ENCODE assay signal across 30 cellular contexts in the genomic region with DNA sequence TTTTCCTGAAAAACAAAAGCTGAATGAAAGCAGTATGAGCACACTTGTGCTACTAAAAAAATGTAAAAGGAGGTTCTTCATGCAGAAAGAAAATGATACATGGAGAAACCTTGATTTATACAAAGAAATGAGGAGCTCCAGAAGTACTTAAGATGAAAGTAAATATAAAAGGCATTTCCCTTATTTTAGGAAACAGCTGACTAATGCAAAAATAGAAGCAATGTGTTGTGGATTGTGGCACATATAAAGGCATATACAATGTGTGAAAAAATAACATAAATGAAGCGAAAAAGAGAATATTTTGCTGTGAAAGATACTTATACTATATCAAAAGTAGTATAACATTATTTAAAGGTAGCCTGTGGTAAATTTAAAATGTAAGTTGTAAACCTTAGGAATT.
"Had no signal": no experiment of that assay in that cellular context is flagged by ENCODE, and none has a peak within 500 bp of the region (broad histone marks: within the 10 kb centered on the region; RNA-seq: fewer than 3 reads in every experiment).

No MANE protein-coding gene starts in this region.

- H3K4me1 ChIP-seq: breast epithelium, colonic mucosa, gastroesophageal sphincter had no signal

- ATAC-seq: activated CD4-positive, CD25-positive, alpha-beta regulatory T cell treated with anti-CD3 and anti-CD28 coated beads, Interleukin-2, amount 50 U/mL, for 24 hours; activated CD8-positive, alpha-beta T cell treated with anti-CD3 and anti-CD28 coated beads for 36 hours; activated T-cell treated with anti-CD3 and anti-CD28 coated beads, Interleukin-2, amount 50 U/mL, for 4 hours; activated T-helper 17 cell treated with anti-CD3 and anti-CD28 coated beads, Interleukin-2, amount 50 U/mL, for 72 hours; gastroesophageal sphincter; T-helper 17 cell had no signal

- H3K9me3 ChIP-seq: breast epithelium, colonic mucosa, esophagus squamous epithelium, gastroesophageal sphincter had no signal

- H3K4me3 ChIP-seq: breast epithelium, cardiac muscle cell, colonic mucosa, esophagus squamous epithelium, gastroesophageal sphincter had no signal

- H3K36me3 ChIP-seq: breast epithelium, cardiac muscle cell, colonic mucosa, esophagus squamous epithelium, gastroesophageal sphincter, WERI-Rb-1 had no signal

- DNase-seq: activated B cell treated with CpG ODN at 0.5 μM for 24 hours; activated CD4-positive, alpha-beta T cell treated with anti-CD3 and anti-CD28 coated beads for 48 hours; activated CD4-positive, alpha-beta T cell treated with anti-CD3 and anti-CD28 coated beads, Interleukin-2, amount 50 U/mL, for 1 hour; activated CD4-positive, alpha-beta T cell treated with anti-CD3 and anti-CD28 coated beads, Interleukin-2, amount 50 U/mL, for 48 hours; activated CD8-positive, alpha-beta memory T cell treated with anti-CD3 and anti-CD28 coated beads for 24 hours; activated CD8-positive, alpha-beta T cell treated with anti-CD3 and anti-CD28 coated beads for 36 hours; activated effector memory CD4-positive, alpha-beta T cell treated with Interleukin-2 at 50 U/mL for 16 hours; activated gamma-delta T cell treated with Interleukin-2 at 50 U/mL for 16 hours; activated naive CD4-positive, alpha-beta T cell treated with anti-CD3 and anti-CD28 coated beads, Interleukin-2, amount 50 U/mL, for 16 hours; activated naive CD4-positive, alpha-beta T cell treated with Interleukin-2 at 50 U/mL for 16 hours; activated T-cell treated with anti-CD3 and anti-CD28 coated beads, Interleukin-2, amount 50 U/mL, for 4 hours; amniotic stem cell; aorta; central memory CD4-positive, alpha-beta T cell; cerebellar nuclear complex; colonic mucosa; effector CD8-positive, alpha-beta T cell; esophagus squamous epithelium; foreskin melanocyte; head of caudate nucleus; T-helper 17 cell; T1000; WERI-Rb-1 had no signal

- H3K27ac ChIP-seq: breast epithelium, cardiac muscle cell, colonic mucosa, epithelial cell of prostate, esophagus squamous epithelium, gastroesophageal sphincter, WERI-Rb-1 had no signal

- H3K27me3 ChIP-seq: breast epithelium, cardiac muscle cell, colonic mucosa, esophagus squamous epithelium, gastroesophageal sphincter had no signal

- FAIRE-seq: endothelial cell of umbilical vein had no signal
